Comparison of ENCODE assay signal across 1 cellular context in genomic region chr5:144162686-144163085, GRCh38.
TF ChIP-seq lines count a peak whose summit lies in the region.

No MANE protein-coding gene starts in this region.

TF ChIP-seq in IMR-90, 13 proteins besides CTCF, POLR2A, EP300 and RAD21 (continued from another document):
- TF ChIP-seq CHD1 (IDR thresholded peaks at IDR 0.05; ENCODE audit: low read depth, low read length): no peak
- no peak for TF ChIP-seq ELK1 (IDR thresholded peaks at IDR 0.05; ENCODE audit: borderline replicate concordance, low read depth, low read length)
- no peak for TF ChIP-seq MXI1 (IDR thresholded peaks at IDR 0.05; ENCODE audit: borderline replicate concordance, low read depth, low read length)
- TF ChIP-seq RCOR1 (IDR thresholded peaks at IDR 0.05; ENCODE audit: insufficient replicate concordance, low read length): no peak
- no peak for TF ChIP-seq MAZ (IDR thresholded peaks at IDR 0.05; ENCODE audit: borderline replicate concordance, low read depth, low read length)
- TF ChIP-seq FOS (IDR thresholded peaks at IDR 0.05; ENCODE audit: low read depth, low read length): no peak
- TF ChIP-seq USF2 (IDR thresholded peaks at IDR 0.05; ENCODE audit: low read depth, low read length): no peak
- TF ChIP-seq CEBPB (IDR thresholded peaks at IDR 0.05; ENCODE audit: low read depth, low read length): no peak
- no peak for TF ChIP-seq SMC3 (IDR thresholded peaks at IDR 0.05; ENCODE audit: low read depth, low read length)
